ENCODE assay signal across 1 cellular context in the genomic region with DNA sequence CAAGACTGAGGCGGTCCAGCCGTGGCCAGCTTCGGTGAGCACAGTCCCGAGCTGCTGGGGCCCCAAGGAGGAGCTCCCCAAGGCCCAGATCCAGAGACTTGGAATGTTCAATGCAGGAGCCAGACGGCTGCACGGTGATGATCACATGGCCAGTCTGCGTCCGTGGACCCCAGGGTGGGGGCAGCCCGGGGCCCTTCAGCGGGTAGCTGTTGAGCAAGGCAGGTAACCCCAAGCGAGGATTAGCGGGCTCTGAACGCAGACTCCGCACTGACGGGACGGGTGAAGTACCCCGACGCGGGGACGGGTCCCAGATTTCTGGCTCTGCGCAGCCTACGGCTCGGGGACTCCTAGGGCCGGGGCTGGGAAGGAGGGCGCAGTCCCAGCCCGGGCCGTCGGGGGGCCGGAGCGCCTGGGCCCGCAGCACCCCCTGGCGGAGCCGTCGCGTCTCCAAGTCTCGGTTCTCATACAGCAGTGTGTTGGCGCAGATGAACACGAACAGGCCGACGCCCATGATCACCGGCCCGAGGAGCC.
TF ChIP-seq lines count a peak whose summit lies in the region.

No MANE protein-coding gene starts in this region.

TF ChIP-seq in H1, 55 proteins besides CTCF, POLR2A, EP300 and RAD21:
- no peak for TF ChIP-seq HDAC6 (IDR thresholded peaks at IDR 0.05; ENCODE audit: low read depth, low read length)
- TF ChIP-seq TBP (IDR thresholded peaks at IDR 0.05; ENCODE audit: low read depth, low read length), result peak; percentile 26; the same call in 1 of the 2 replicates
- no peak for TF ChIP-seq GABPA (IDR thresholded peaks at IDR 0.05; ENCODE audit: borderline replicate concordance, insufficient read depth, low read length)
- no peak for TF ChIP-seq GTF2F1 (IDR thresholded peaks at IDR 0.05; ENCODE audit: borderline replicate concordance, low read depth, low read length)
- no peak for TF ChIP-seq MAFK (IDR thresholded peaks at IDR 0.05; ENCODE audit: low read depth, low read length)
- TF ChIP-seq, protein P1, sequence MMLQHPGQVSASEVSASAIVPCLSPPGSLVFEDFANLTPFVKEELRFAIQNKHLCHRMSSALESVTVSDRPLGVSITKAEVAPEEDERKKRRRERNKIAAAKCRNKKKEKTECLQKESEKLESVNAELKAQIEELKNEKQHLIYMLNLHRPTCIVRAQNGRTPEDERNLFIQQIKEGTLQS (IDR thresholded peaks at IDR 0.05; ENCODE audit: insufficient read depth, low read depth, low read length), result no peak; the same call in 1 of the 2 replicates
- TF ChIP-seq RBBP5 (IDR thresholded peaks at IDR 0.05; ENCODE audit: borderline replicate concordance, low read depth, low read length), result no peak
- TF ChIP-seq TAF1 (IDR thresholded peaks at IDR 0.05; ENCODE audit: low read depth, low read length), result 0 out of 2 replicates have a peak, but pooled peaks have one; percentile 25
- TF ChIP-seq BCL11A (IDR thresholded peaks at IDR 0.05; ENCODE audit: low read depth in 2 of 2, low read length in 2 of 2), result no peak
- no peak for TF ChIP-seq NANOG (IDR thresholded peaks at IDR 0.05; ENCODE audit: insufficient read depth, low read depth, low read length, poor library complexity, severe bottlenecking)
- no peak for TF ChIP-seq EZH2 (IDR thresholded peaks at IDR 0.05; ENCODE audit: low read depth, low read length, severe bottlenecking)
- no peak for TF ChIP-seq SP4 (IDR thresholded peaks at IDR 0.05; ENCODE audit: low read length)
- TF ChIP-seq, protein P2, sequence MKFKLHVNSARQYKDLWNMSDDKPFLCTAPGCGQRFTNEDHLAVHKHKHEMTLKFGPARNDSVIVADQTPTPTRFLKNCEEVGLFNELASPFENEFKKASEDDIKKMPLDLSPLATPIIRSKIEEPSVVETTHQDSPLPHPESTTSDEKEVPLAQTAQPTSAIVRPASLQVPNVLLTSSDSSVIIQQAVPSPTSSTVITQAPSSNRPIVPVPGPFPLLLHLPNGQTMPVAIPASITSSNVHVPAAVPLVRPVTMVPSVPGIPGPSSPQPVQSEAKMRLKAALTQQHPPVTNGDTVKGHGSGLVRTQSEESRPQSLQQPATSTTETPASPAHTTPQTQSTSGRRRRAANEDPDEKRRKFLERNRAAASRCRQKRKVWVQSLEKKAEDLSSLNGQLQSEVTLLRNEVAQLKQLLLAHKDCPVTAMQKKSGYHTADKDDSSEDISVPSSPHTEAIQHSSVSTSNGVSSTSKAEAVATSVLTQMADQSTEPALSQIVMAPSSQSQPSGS (IDR thresholded peaks at IDR 0.05; ENCODE audit: low read length), result no peak
- no peak for TF ChIP-seq JUN (IDR thresholded peaks at IDR 0.05; ENCODE audit: low read depth, low read length)
- TF ChIP-seq KDM5A (IDR thresholded peaks at IDR 0.05; ENCODE audit: low read length), result no peak
- TF ChIP-seq SUZ12 (IDR thresholded peaks at IDR 0.05; ENCODE audit: low read length), result no peak
- no peak for TF ChIP-seq BACH1 (IDR thresholded peaks at IDR 0.05; ENCODE audit: low read length)
- TF ChIP-seq BRCA1 (IDR thresholded peaks at IDR 0.05; ENCODE audit: low read depth, low read length), result no peak
- TF ChIP-seq PHF8 (conservative IDR thresholded peaks at IDR 0.05; ENCODE audit: low read depth, low read length), result no peak
- TF ChIP-seq FOSL1 (IDR thresholded peaks at IDR 0.05; ENCODE audit: insufficient read depth, low read depth, low read length), result no peak
- TF ChIP-seq CHD1 (IDR thresholded peaks at IDR 0.05; ENCODE audit: low read depth, low read length), result no peak
- no peak for TF ChIP-seq RNF2 (IDR thresholded peaks at IDR 0.05; ENCODE audit: borderline replicate concordance, low read depth, low read length, missing control alignments, poor library complexity, severe bottlenecking)
- peak; percentile 68 for TF ChIP-seq POLR2AphosphoS5 (IDR thresholded peaks at IDR 0.05; ENCODE audit: low read depth, low read length)
- TF ChIP-seq, protein P3, sequence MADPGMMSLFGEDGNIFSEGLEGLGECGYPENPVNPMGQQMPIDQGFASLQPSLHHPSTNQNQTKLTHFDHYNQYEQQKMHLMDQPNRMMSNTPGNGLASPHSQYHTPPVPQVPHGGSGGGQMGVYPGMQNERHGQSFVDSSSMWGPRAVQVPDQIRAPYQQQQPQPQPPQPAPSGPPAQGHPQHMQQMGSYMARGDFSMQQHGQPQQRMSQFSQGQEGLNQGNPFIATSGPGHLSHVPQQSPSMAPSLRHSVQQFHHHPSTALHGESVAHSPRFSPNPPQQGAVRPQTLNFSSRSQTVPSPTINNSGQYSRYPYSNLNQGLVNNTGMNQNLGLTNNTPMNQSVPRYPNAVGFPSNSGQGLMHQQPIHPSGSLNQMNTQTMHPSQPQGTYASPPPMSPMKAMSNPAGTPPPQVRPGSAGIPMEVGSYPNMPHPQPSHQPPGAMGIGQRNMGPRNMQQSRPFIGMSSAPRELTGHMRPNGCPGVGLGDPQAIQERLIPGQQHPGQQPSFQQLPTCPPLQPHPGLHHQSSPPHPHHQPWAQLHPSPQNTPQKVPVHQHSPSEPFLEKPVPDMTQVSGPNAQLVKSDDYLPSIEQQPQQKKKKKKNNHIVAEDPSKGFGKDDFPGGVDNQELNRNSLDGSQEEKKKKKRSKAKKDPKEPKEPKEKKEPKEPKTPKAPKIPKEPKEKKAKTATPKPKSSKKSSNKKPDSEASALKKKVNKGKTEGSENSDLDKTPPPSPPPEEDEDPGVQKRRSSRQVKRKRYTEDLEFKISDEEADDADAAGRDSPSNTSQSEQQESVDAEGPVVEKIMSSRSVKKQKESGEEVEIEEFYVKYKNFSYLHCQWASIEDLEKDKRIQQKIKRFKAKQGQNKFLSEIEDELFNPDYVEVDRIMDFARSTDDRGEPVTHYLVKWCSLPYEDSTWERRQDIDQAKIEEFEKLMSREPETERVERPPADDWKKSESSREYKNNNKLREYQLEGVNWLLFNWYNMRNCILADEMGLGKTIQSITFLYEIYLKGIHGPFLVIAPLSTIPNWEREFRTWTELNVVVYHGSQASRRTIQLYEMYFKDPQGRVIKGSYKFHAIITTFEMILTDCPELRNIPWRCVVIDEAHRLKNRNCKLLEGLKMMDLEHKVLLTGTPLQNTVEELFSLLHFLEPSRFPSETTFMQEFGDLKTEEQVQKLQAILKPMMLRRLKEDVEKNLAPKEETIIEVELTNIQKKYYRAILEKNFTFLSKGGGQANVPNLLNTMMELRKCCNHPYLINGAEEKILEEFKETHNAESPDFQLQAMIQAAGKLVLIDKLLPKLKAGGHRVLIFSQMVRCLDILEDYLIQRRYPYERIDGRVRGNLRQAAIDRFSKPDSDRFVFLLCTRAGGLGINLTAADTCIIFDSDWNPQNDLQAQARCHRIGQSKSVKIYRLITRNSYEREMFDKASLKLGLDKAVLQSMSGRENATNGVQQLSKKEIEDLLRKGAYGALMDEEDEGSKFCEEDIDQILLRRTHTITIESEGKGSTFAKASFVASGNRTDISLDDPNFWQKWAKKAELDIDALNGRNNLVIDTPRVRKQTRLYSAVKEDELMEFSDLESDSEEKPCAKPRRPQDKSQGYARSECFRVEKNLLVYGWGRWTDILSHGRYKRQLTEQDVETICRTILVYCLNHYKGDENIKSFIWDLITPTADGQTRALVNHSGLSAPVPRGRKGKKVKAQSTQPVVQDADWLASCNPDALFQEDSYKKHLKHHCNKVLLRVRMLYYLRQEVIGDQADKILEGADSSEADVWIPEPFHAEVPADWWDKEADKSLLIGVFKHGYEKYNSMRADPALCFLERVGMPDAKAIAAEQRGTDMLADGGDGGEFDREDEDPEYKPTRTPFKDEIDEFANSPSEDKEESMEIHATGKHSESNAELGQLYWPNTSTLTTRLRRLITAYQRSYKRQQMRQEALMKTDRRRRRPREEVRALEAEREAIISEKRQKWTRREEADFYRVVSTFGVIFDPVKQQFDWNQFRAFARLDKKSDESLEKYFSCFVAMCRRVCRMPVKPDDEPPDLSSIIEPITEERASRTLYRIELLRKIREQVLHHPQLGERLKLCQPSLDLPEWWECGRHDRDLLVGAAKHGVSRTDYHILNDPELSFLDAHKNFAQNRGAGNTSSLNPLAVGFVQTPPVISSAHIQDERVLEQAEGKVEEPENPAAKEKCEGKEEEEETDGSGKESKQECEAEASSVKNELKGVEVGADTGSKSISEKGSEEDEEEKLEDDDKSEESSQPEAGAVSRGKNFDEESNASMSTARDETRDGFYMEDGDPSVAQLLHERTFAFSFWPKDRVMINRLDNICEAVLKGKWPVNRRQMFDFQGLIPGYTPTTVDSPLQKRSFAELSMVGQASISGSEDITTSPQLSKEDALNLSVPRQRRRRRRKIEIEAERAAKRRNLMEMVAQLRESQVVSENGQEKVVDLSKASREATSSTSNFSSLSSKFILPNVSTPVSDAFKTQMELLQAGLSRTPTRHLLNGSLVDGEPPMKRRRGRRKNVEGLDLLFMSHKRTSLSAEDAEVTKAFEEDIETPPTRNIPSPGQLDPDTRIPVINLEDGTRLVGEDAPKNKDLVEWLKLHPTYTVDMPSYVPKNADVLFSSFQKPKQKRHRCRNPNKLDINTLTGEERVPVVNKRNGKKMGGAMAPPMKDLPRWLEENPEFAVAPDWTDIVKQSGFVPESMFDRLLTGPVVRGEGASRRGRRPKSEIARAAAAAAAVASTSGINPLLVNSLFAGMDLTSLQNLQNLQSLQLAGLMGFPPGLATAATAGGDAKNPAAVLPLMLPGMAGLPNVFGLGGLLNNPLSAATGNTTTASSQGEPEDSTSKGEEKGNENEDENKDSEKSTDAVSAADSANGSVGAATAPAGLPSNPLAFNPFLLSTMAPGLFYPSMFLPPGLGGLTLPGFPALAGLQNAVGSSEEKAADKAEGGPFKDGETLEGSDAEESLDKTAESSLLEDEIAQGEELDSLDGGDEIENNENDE (IDR thresholded peaks at IDR 0.05; ENCODE audit: insufficient replicate concordance, low read length), result no peak
- TF ChIP-seq RXRA (IDR thresholded peaks at IDR 0.05; ENCODE audit: insufficient read depth, low read depth, low read length), result no peak
- no peak for TF ChIP-seq SIRT6 (IDR thresholded peaks at IDR 0.05; ENCODE audit: low read length)
- TF ChIP-seq ASH2L (IDR thresholded peaks at IDR 0.05; ENCODE audit: low read length), result no peak
- TF ChIP-seq KDM1A (IDR thresholded peaks at IDR 0.05; ENCODE audit: borderline replicate concordance, low read length), result no peak
- no peak for TF ChIP-seq SP2 (IDR thresholded peaks at IDR 0.05; ENCODE audit: low read length)
- no peak for TF ChIP-seq CBX8 (IDR thresholded peaks at IDR 0.05; ENCODE audit: borderline replicate concordance, low read depth, low read length)
- TF ChIP-seq POU5F1 (IDR thresholded peaks at IDR 0.05; ENCODE audit: low read depth, low read length), result no peak
- no peak for TF ChIP-seq NRF1 (IDR thresholded peaks at IDR 0.05; ENCODE audit: low read depth, low read length)
- TF ChIP-seq, protein P4, sequence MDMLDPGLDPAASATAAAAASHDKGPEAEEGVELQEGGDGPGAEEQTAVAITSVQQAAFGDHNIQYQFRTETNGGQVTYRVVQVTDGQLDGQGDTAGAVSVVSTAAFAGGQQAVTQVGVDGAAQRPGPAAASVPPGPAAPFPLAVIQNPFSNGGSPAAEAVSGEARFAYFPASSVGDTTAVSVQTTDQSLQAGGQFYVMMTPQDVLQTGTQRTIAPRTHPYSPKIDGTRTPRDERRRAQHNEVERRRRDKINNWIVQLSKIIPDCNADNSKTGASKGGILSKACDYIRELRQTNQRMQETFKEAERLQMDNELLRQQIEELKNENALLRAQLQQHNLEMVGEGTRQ (IDR thresholded peaks at IDR 0.05; ENCODE audit: low read length), result no peak
- 0 out of 2 replicates have a peak, but pooled peaks have one; percentile 6 for TF ChIP-seq YY1 (IDR thresholded peaks at IDR 0.05; ENCODE audit: low read depth, low read length)
- TF ChIP-seq, protein P5, sequence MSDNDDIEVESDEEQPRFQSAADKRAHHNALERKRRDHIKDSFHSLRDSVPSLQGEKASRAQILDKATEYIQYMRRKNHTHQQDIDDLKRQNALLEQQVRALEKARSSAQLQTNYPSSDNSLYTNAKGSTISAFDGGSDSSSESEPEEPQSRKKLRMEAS (IDR thresholded peaks at IDR 0.05), result no peak
- no peak for TF ChIP-seq EGR1 (IDR thresholded peaks at IDR 0.05; ENCODE audit: borderline replicate concordance, low read depth, low read length)
- no peak for TF ChIP-seq SP1 (IDR thresholded peaks at IDR 0.05; ENCODE audit: low read depth, low read length)
- TF ChIP-seq CREB1 (IDR thresholded peaks at IDR 0.05), result peak; percentile 82
- no peak for TF ChIP-seq TAF7 (optimal IDR thresholded peaks at IDR 0.05; ENCODE audit: borderline replicate concordance, low read depth, low read length)
- TF ChIP-seq TEAD4 (IDR thresholded peaks at IDR 0.05; ENCODE audit: low read depth, low read length), result no peak
- TF ChIP-seq, protein P6, sequence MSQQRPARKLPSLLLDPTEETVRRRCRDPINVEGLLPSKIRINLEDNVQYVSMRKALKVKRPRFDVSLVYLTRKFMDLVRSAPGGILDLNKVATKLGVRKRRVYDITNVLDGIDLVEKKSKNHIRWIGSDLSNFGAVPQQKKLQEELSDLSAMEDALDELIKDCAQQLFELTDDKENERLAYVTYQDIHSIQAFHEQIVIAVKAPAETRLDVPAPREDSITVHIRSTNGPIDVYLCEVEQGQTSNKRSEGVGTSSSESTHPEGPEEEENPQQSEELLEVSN (IDR thresholded peaks at IDR 0.05), result peak; percentile 18; the same call in 1 of the 2 replicates
- TF ChIP-seq SRF (IDR thresholded peaks at IDR 0.05; ENCODE audit: low read depth, low read length), result no peak
- TF ChIP-seq CBX5 (IDR thresholded peaks at IDR 0.05; ENCODE audit: low read depth, low read length), result no peak
- TF ChIP-seq SIN3A (conservative IDR thresholded peaks at IDR 0.05 in 1 of 2, IDR thresholded peaks at IDR 0.05 in 1 of 2; ENCODE audit: low read depth in 1 of 2, low read length in 2 of 2), result peak in 1 of 2 experiments; percentile 64; a peak in 2 of 4 replicates
- TF ChIP-seq RFX5 (IDR thresholded peaks at IDR 0.05; ENCODE audit: borderline replicate concordance, low read depth, low read length), result no peak
- TF ChIP-seq KDM4A (IDR thresholded peaks at IDR 0.05; ENCODE audit: low read depth, low read length, severe bottlenecking), result no peak
- TF ChIP-seq CHD2 (IDR thresholded peaks at IDR 0.05; ENCODE audit: low read length), result no peak
- TF ChIP-seq CEBPB (IDR thresholded peaks at IDR 0.05; ENCODE audit: low read depth, low read length), result no peak
- no peak for TF ChIP-seq ZNF274 (IDR thresholded peaks at IDR 0.05; ENCODE audit: borderline replicate concordance, extremely low read depth, low read length)
- TF ChIP-seq SIX5 (IDR thresholded peaks at IDR 0.05; ENCODE audit: low read depth, low read length), result no peak
- TF ChIP-seq HDAC2 (IDR thresholded peaks at IDR 0.05; ENCODE audit: borderline replicate concordance in 1 of 2, low read depth in 2 of 2, low read length in 2 of 2), result no peak
- TF ChIP-seq CTBP2 (IDR thresholded peaks at IDR 0.05; ENCODE audit: borderline replicate concordance, insufficient read depth, insufficient read length, low read length), result peak; percentile 12
- no peak for TF ChIP-seq TCF12 (IDR thresholded peaks at IDR 0.05; ENCODE audit: low read depth, low read length)
- TF ChIP-seq JUND (IDR thresholded peaks at IDR 0.05; ENCODE audit: low read length), result no peak
- TF ChIP-seq SAP30 (IDR thresholded peaks at IDR 0.05; ENCODE audit: insufficient read depth, insufficient replicate concordance, low read length), result no peak
